ENCODE assay signal across 8 cellular contexts in the genomic region with DNA sequence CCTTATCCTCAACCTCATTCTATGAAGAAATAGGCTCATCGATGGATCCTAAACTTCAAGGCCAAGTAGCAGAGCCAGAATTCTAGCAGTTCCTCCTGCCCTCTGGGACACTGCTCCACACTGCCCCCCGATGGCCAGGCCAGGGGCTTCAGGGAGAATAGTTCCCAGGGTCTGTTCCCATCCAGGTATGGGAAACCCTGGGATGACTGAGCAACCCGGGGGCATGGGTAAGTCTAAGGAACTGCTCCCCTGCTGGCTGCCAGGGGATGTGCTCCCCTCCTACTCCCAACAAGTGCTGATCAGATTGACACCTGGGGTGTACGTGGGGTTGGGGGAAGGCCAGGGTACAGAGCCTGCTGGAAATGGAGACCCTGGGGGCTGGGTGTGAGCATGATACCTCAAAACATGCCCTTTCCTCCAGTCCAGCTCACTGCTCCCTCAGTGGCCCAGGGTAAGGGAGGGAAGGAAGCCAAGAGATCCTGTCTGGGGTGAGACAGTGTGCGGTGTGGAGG. TPM values are rescaled to one million over a fixed set of nuclear protein-coding genes. Genes with fewer than 3 reads are reported as not detected.
DNase-seq lines count a peak whose midpoint lies in the region; ATAC-seq, FAIRE-seq and TF ChIP-seq lines count a peak whose summit lies in the region.

No MANE protein-coding gene starts in this region.

- H3K79me2 ChIP-seq in mammary epithelial cell (ENCODE audit: insufficient read depth, low read length): no peaks in the 10 kb centered on the region

- H3K4me1 ChIP-seq in mammary epithelial cell (ENCODE audit: insufficient read depth, low read length): no peaks in the 10 kb centered on the region

- intact Hi-C loops in mammary epithelial cell (cut with micrococcal nuclease): loop anchor here (1.0 kb wide), 4 partner anchors 18 to 115 kb away; no protein-coding TSS in a partner anchor

- no peak overlapping the region for H2AFZ ChIP-seq in mammary epithelial cell (ENCODE audit: low read depth, low read length)

- ATAC-seq in T-cell (replicated peaks in 1 of 4): peak; percentile 36 to 66 (median 54)
- no peak for ATAC-seq in HG03175 (IDR thresholded peaks at IDR 0.05; ENCODE audit: unreplicated experiment)
- ATAC-seq in GM21576 (IDR thresholded peaks at IDR 0.05; ENCODE audit: unreplicated experiment): no peak

- in situ Hi-C loops in mammary epithelial cell (cut with MboI; ENCODE audit: low sequenced_read_pairs in 2 of 2): no loop called here

- H3K9ac ChIP-seq in mammary epithelial cell (ENCODE audit: insufficient read depth, low read length): no peak overlapping the region

- dilution Hi-C loops in mammary epithelial cell (cut with HindIII; ENCODE audit: low sequenced_read_pairs): no loop called here

- BruUV-seq in mammary epithelial cell (replicated peaks; lab: Mats Ljungman, UMichigan): no TSS peak

- H3K4me3 ChIP-seq in mammary epithelial cell (replicated peaks in 1 of 3; ENCODE audit: insufficient read depth in 1 of 3, low read depth in 2 of 3, low read length in 3 of 3): no peak overlapping the region

- H3K4me3 Mint-ChIP-seq in T-cell: no peak overlapping the region

- H3K9me3 Mint-ChIP-seq in T-cell: no peaks in the 10 kb centered on the region

- TF ChIP-seq CTCF in D721Med (IDR thresholded peaks at IDR 0.05; ENCODE audit: insufficient read depth, missing control alignments) (peak; percentile 83), mammary epithelial cell (conservative IDR thresholded peaks at IDR 0.05 in 1 of 2, IDR thresholded peaks at IDR 0.05 in 1 of 2; ENCODE audit: extremely low read depth in 1 of 2, insufficient read depth in 1 of 2, low read depth in 1 of 2, low read length in 2 of 2) (peak; percentile 84 to 98)

- no peaks in the 10 kb centered on the region for H4K20me1 ChIP-seq in mammary epithelial cell (ENCODE audit: insufficient read depth, low read length)

- H3K27me3 ChIP-seq in mammary epithelial cell (ENCODE audit: insufficient read depth, low read length): no peaks in the 10 kb centered on the region

- no peak overlapping the region for H3K4me2 ChIP-seq in mammary epithelial cell (ENCODE audit: insufficient read depth, low read depth, low read length)

- POLR2A ChIA-PET in T-cell (lab: Charles Lee): interaction anchor here in 1 of 2 donors (0.6 kb wide), 1 partner anchor 776 kb away, joined by 13 read pairs; no protein-coding TSS in a partner anchor

- DNase-seq in D721Med (ENCODE audit: insufficient read length, low spot score) (peak; percentile 86), HuH-7.5 (ENCODE audit: low spot score) (peak; percentile 99), T-cell (peak in 17 of 34 experiments; percentile 13 to 56 (median 21)), mammary epithelial cell (peak; percentile 70), kidney tubule cell (ENCODE audit: low spot score) (peak; percentile 80)
- peak; percentile 80 for DNase-seq in stimulated activated CD8-positive, alpha-beta memory T cell treated with anti-CD3 and anti-CD28 coated beads, Interleukin-4, amount 100 ng/mL, for 48 hours

- no peak for FAIRE-seq in D721Med (lab: Jason Lieb, UNC)

- peak overlapping the region in 1 of 2 donors; percentile 31 for H3K27ac Mint-ChIP-seq in T-cell

- peaks cover 0 to 8% (median 6%) of the 10 kb centered on the region in 3 donors for H3K4me1 Mint-ChIP-seq in T-cell

- no peaks in the 10 kb centered on the region for H3K27me3 Mint-ChIP-seq in T-cell

- CTCF ChIA-PET in T-cell (lab: Charles Lee): interaction anchor here in 1 of 2 donors (0.9 kb wide), 1 partner anchor 64 kb away, joined by 3 read pairs; no protein-coding TSS in a partner anchor
- CTCF ChIA-PET in mammary epithelial cell (lab: Charles Lee; ENCODE audit: low non-redundant PET): no interaction called here

- WGBS in mammary epithelial cell (ENCODE audit: low coverage, missing lambda C conversion rate): 43% methylated on average over 3 of the region's 5 CpGs

- H3K27ac ChIP-seq in mammary epithelial cell (ENCODE audit: insufficient read depth, low read depth, low read length): no peak overlapping the region

- H3K36me3 Mint-ChIP-seq in T-cell: peaks cover 8% of the 10 kb centered on the region

- H3K9me3 ChIP-seq in mammary epithelial cell (replicated peaks; ENCODE audit: insufficient read depth, low read length): no peaks in the 10 kb centered on the region

- no peaks in the 10 kb centered on the region for H3K36me3 ChIP-seq in mammary epithelial cell (ENCODE audit: insufficient read depth, low read length)

RNA-seq across cellular contexts. Expression of gene ULK3, which starts 7.6 kb away (rescaled TPM):
- total RNA-seq in T-cell: 100 to 1,000 TPM in 3 of 5 donors, 10 to 100 TPM in 2; 53.4 to 112 (median 101) TPM
- 10 to 100 TPM; 20.0 to 26.3 TPM for total RNA-seq in mammary epithelial cell
- 17.8 TPM for polyA plus RNA-seq in mammary epithelial cell
- 22.1 TPM for polyA minus RNA-seq in mammary epithelial cell

RNA-seq across cellular contexts. Expression of gene CPLX3, which starts 8.9 kb away (rescaled TPM):
- total RNA-seq in T-cell (under 1 TPM in 3 of 5 donors, not detected in 2; 0.16 to 0.50 (median 0.26) TPM), mammary epithelial cell (not detected)
- polyA plus RNA-seq in mammary epithelial cell: not detected
- polyA minus RNA-seq in mammary epithelial cell: not detected

RNA-seq across cellular contexts. Expression of gene LMAN1L, which starts 22.7 kb away (rescaled TPM):
- 1 to 10 TPM in 1 of 5 donors, under 1 TPM in 4; 0.42 to 1.6 (median 0.44) TPM for total RNA-seq in T-cell
- total RNA-seq in mammary epithelial cell: under 1 TPM in 1 of 2 donors, not detected in 1; 0.14 TPM
- polyA plus RNA-seq in mammary epithelial cell: not detected
- polyA minus RNA-seq in mammary epithelial cell: not detected

RNA-seq across cellular contexts. Expression of gene SCAMP2, which starts 37.8 kb away (rescaled TPM):
- total RNA-seq in T-cell (100 to 1,000 TPM in 3 of 5 donors, 10 to 100 TPM in 2; 76.8 to 141 (median 134) TPM), mammary epithelial cell (10 to 100 TPM; 36.5 to 52.6 TPM)
- 70.6 TPM for polyA plus RNA-seq in mammary epithelial cell
- 325 TPM for polyA minus RNA-seq in mammary epithelial cell

RNA-seq across cellular contexts. Expression of gene CSK, which starts 53.5 kb away (rescaled TPM):
- total RNA-seq in T-cell (100 to 1,000 TPM; 198 to 296 (median 271) TPM), mammary epithelial cell (10 to 100 TPM; 23.2 to 64.6 TPM)
- polyA plus RNA-seq in mammary epithelial cell: 36.6 TPM
- polyA minus RNA-seq in mammary epithelial cell: 88.5 TPM

Comparison
In these comparisons a context has a peak if more than half of its experiments do, and no peak if none do; other contexts are left out.
1. ATAC-seq: peak in T-cell (4 of 4); none in HG03175 (single experiment) and GM21576 (single experiment).